In the genomic region with DNA sequence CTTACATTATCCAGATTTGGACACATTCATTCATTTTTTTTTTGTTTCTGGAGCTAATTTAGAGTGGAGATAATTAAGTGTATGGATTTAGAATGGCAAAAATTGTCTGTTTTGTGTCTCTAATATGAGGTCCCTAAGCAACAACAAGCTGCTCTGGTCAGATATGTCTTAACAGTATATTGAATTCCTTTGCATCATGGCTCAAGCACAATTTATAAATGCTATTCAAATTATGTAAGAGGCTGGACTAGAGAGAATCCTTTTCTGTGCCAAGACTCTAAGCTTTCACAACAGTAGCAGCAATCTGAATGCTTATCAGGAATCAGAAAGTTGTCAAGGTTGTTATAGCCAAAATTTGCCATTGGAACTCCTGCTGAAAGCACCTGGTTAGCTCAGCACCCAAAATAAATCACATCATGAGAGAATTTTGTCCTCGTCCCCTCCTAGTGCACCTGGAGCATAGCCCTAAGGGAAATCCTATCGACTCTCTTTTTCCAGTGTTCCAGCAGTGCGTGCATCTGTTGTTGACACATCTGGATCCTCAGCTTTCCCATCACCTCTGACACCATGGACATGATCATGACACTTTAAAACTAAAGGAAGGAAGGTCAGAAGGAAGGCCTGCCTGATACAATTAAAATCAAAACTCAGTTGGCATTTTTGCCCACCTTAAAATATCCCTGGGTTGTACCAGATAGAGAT, we compare ENCODE assay signal across 25 cellular contexts.
A peak's percentile ranks its signal among the peaks of the same experiment; 100 is the strongest.
DNase-seq lines count a peak whose midpoint lies in the region; ATAC-seq and TF ChIP-seq lines count a peak whose summit lies in the region.
"Had no signal": no experiment of that assay in that cellular context is flagged by ENCODE, and none has a peak within 500 bp of the region (broad histone marks: within the 10 kb centered on the region; RNA-seq: fewer than 3 reads in every experiment).

No MANE protein-coding gene starts in this region.

- intact Hi-C loops in left lung (cut with DNase I) = no loop called here
- intact Hi-C loops in activated CD4-positive, alpha-beta T cell treated with anti-CD3 and anti-CD28 coated beads for 36 hours (cut with DNase I, micrococcal nuclease) = loop anchor here in 1 of 2 experiments (5.0 kb wide), 1 partner anchor 49 kb away; no protein-coding TSS in a partner anchor

- H3K27ac Mint-ChIP-seq in activated CD4-positive, alpha-beta T cell treated with anti-CD3 and anti-CD28 coated beads for 36 hours = no peak overlapping the region
- H3K27ac Mint-ChIP-seq: CD14-positive monocyte, endodermal cell, GM23338 had no signal

- no peaks in the 10 kb centered on the region for H3K9me3 Mint-ChIP-seq in activated CD4-positive, alpha-beta T cell treated with anti-CD3 and anti-CD28 coated beads for 36 hours (ENCODE audit: low read depth)
- H3K9me3 Mint-ChIP-seq: CD14-positive monocyte, endodermal cell, GM23338, naive B cell had no signal

- TF ChIP-seq CTCF in AG04449 (IDR thresholded peaks at IDR 0.05; ENCODE audit: insufficient read depth, low read length, missing control alignments) = no peak
- no peak for TF ChIP-seq CTCF in left lung (IDR thresholded peaks at IDR 0.05)

- no peaks in the 10 kb centered on the region for H3K27me3 ChIP-seq in left lung
- H3K27me3 ChIP-seq: uterus had no signal

- H3K27ac ChIP-seq in left lung = peak overlapping the region in 1 of 2 donors; percentile 1
- H3K27ac ChIP-seq: SK-N-MC, uterus had no signal

- H3K4me1 ChIP-seq in left lung = no peaks in the 10 kb centered on the region

- H3K9me3 ChIP-seq in left lung = no peaks in the 10 kb centered on the region
- H3K9me3 ChIP-seq: A549, uterus had no signal

- no peak overlapping the region for H3K4me3 Mint-ChIP-seq in activated CD4-positive, alpha-beta T cell treated with anti-CD3 and anti-CD28 coated beads for 36 hours
- H3K4me3 Mint-ChIP-seq: CD14-positive monocyte, endodermal cell, GM23338, naive B cell had no signal

- no peak overlapping the region for H3K4me3 ChIP-seq in AG04449 (ENCODE audit: low read depth, low read length)
- no peak overlapping the region for H3K4me3 ChIP-seq in left lung
- H3K4me3 ChIP-seq: A549, GM23338, SK-N-MC, uterus had no signal

- DNase-seq in AG04449 (ENCODE audit: low read depth, low spot score) (peak; percentile 54), GM04504 (ENCODE audit: low read depth) (peak; percentile 47), dedifferentiated amniotic fluid mesenchymal stem cell (ENCODE audit: extremely low spot score) (peak; percentile 84), left lung (no peak), midbrain (lab: John Stamatoyannopoulos, UW) (no peak)
- no peak for DNase-seq in activated CD4-positive, alpha-beta T cell treated with anti-CD3 and anti-CD28 coated beads for 36 hours
- DNase-seq: activated naive CD4-positive, alpha-beta T cell treated with anti-CD3 and anti-CD28 coated beads, Interleukin-2, amount 50 U/mL, for 16 hours; endodermal cell; hippocampal formation; islet precursor cell; KG1; mesenchymal stem cell; naive B cell; NCI-H1048; NCI-H1930; NCI-H446 treated with DMSO at 0.1 percent for 48 hours; retina; uterus had no signal

- H3K36me3 ChIP-seq in left lung = no peaks in the 10 kb centered on the region
- H3K36me3 ChIP-seq: uterus had no signal

- H3K27me3 Mint-ChIP-seq in activated CD4-positive, alpha-beta T cell treated with anti-CD3 and anti-CD28 coated beads for 36 hours = no peaks in the 10 kb centered on the region
- H3K27me3 Mint-ChIP-seq: naive B cell had no signal

- H3K4me1 Mint-ChIP-seq in activated CD4-positive, alpha-beta T cell treated with anti-CD3 and anti-CD28 coated beads for 36 hours = no peaks in the 10 kb centered on the region
- H3K4me1 Mint-ChIP-seq: GM23338 had no signal

- H3K36me3 Mint-ChIP-seq in activated CD4-positive, alpha-beta T cell treated with anti-CD3 and anti-CD28 coated beads for 36 hours (ENCODE audit: low read depth) = no peaks in the 10 kb centered on the region
- H3K36me3 Mint-ChIP-seq: CD14-positive monocyte, naive B cell had no signal

- peak; percentile 46 for ATAC-seq in left lung
- no peak for ATAC-seq in GM18517 (IDR thresholded peaks at IDR 0.05; ENCODE audit: unreplicated experiment)
- no peak for ATAC-seq in activated CD4-positive, alpha-beta T cell treated with anti-CD3 and anti-CD28 coated beads for 36 hours
- no peak for ATAC-seq in GM19455 (IDR thresholded peaks at IDR 0.05; ENCODE audit: unreplicated experiment)
- ATAC-seq: A549, GM23338, Panc1 had no signal

- POLR2A ChIA-PET in AG04449 (lab: Yijun Ruan, JAX) = no interaction called here
- POLR2A ChIA-PET in activated CD4-positive, alpha-beta T cell treated with anti-CD3 and anti-CD28 coated beads for 36 hours (lab: Charles Lee) = no interaction called here

- CTCF ChIA-PET in AG04449 (lab: Yijun Ruan, JAX) = interaction anchor here (1.2 kb wide), 1 partner anchor 309 kb away, joined by 3 read pairs; a partner anchor contains a TSS
- CTCF ChIA-PET in activated CD4-positive, alpha-beta T cell treated with anti-CD3 and anti-CD28 coated beads for 36 hours (lab: Charles Lee) = interaction anchor here (0.6 kb wide), 1 partner anchor 136 kb away, joined by 3 read pairs; no protein-coding TSS in a partner anchor

Comparison
In these comparisons a context has a peak if more than half of its experiments do, and no peak if none do; other contexts are left out.
1. DNase-seq: peak in AG04449 (single experiment), GM04504 (single experiment) and dedifferentiated amniotic fluid mesenchymal stem cell (single experiment); none in left lung (0 of 2), midbrain (single experiment) and activated CD4-positive, alpha-beta T cell treated with anti-CD3 and anti-CD28 coated beads for 36 hours (single experiment).